8 cellular contexts compared by ENCODE assay signal in the genomic region with DNA sequence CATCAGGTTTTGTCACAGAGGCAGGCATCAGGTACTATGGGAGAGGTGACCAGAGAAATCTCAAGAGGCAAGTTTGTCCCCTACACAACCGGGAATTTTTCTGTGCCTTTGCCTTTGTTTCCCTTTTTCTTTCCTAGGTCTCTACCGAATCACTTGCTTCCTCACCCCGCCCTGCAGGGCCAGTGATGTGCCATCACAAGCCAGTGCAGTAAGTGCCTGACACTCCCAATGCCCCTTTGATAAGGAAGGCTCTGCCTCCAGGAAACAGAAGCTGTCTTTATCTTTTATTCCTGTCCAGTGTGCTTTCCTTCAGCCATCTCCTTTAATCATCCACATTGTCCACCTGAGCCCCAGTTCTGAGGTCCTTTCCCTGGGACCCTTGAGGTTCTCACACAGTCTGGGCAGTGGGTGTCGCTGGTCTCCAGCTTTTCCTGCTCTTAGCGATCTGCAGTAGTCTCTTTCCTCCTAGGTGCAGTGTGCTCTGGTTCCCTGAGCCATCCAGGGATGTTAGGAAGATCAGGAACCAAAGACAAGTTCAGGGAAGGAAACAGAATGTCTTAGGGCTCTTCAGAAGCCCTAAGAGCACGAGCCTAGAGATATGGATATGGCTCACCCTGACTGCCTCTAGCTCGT. TPM values are rescaled to one million over a fixed set of nuclear protein-coding genes. Genes with fewer than 3 reads are reported as not detected.
DNase-seq lines count a peak whose midpoint lies in the region; ATAC-seq, FAIRE-seq and TF ChIP-seq lines count a peak whose summit lies in the region.

No MANE protein-coding gene starts in this region.

- H3K4me1 ChIP-seq in Panc1 (ENCODE audit: control insufficient read depth, insufficient read depth, low read length) (no peaks in the 10 kb centered on the region), esophagus squamous epithelium (peaks cover 3 to 32% (median 6%) of the 10 kb centered on the region in 3 donors), parathyroid adenoma (no peaks in the 10 kb centered on the region)

- H3K9ac ChIP-seq in parathyroid adenoma, result no peak overlapping the region

- in situ Hi-C loops in ACHN (cut with HindIII; ENCODE audit: low pct_ligation_motif_present, low pct_unique_long_range_greater_than_20kb, low sequenced_read_pairs), result no loop called here
- in situ Hi-C loops in Panc1 (cut with HindIII; ENCODE audit: low pct_unique_long_range_greater_than_20kb, low sequenced_read_pairs), result no loop called here

- TF ChIP-seq POLR2A in esophagus squamous epithelium (IDR thresholded peaks at IDR 0.05), result no peak
- TF ChIP-seq POLR2A in GM12892 (IDR thresholded peaks at IDR 0.05; ENCODE audit: low read depth, low read length), result no peak

- H3K4me3 ChIP-seq in Panc1 (ENCODE audit: low read depth in 2 of 2, low read length in 2 of 2) (no peak overlapping the region), esophagus squamous epithelium (no peak overlapping the region), parathyroid adenoma (ENCODE audit: low read depth, low read length) (no peak overlapping the region)

- CTCF ChIA-PET in Panc1 (lab: Charles Lee), result interaction anchor here (1.5 kb wide), 1 partner anchor 169 kb away, joined by 7 read pairs; no protein-coding TSS in a partner anchor

- POLR2A ChIA-PET in Panc1 (lab: Charles Lee), result no interaction called here

- no peak overlapping the region for H2AFZ ChIP-seq in parathyroid adenoma

- ATAC-seq in Panc1 (peak; percentile 93), GM19455 (IDR thresholded peaks at IDR 0.05; ENCODE audit: unreplicated experiment) (no peak)

- H3K79me2 ChIP-seq in parathyroid adenoma, result no peaks in the 10 kb centered on the region

- TF ChIP-seq CTCF in GM12873 (IDR thresholded peaks at IDR 0.05; ENCODE audit: insufficient read depth, low read depth, low read length, missing control alignments) (peak; percentile 45), Panc1 (IDR thresholded peaks at IDR 0.05) (peak; percentile 68), esophagus squamous epithelium (IDR thresholded peaks at IDR 0.05) (peak in 5 of 6 experiments; percentile 23 to 47 (median 43)), parathyroid adenoma (IDR thresholded peaks at IDR 0.05) (peak; percentile 38)

- BruUV-seq in Panc1 (replicated peaks; lab: Mats Ljungman, UMichigan), result no TSS peak

- H3K27ac ChIP-seq in Panc1 (ENCODE audit: low read length), result no peak overlapping the region
- H3K27ac ChIP-seq in esophagus squamous epithelium, result no peak overlapping the region
- H3K27ac ChIP-seq in parathyroid adenoma, result no peak overlapping the region

- FAIRE-seq in GM19239 (lab: Jason Lieb, UNC) (no peak), GM12892 (lab: Jason Lieb, UNC) (no peak)

- H3K36me3 ChIP-seq in Panc1 (ENCODE audit: control insufficient read depth, insufficient read depth, low read length) (no peaks in the 10 kb centered on the region), esophagus squamous epithelium (no peaks in the 10 kb centered on the region), parathyroid adenoma (ENCODE audit: control insufficient read depth, insufficient read depth, low read length) (no peaks in the 10 kb centered on the region)

- 42 to 48% methylated on average over 7 of the region's 7 CpGs for WGBS in esophagus squamous epithelium, 2 donors

- no peaks in the 10 kb centered on the region for H3K9me3 ChIP-seq in Panc1 (ENCODE audit: control insufficient read depth, insufficient read depth, low read depth, low read length)
- H3K9me3 ChIP-seq in esophagus squamous epithelium, result no peaks in the 10 kb centered on the region
- H3K9me3 ChIP-seq in parathyroid adenoma (ENCODE audit: control insufficient read depth, low read length), result no peaks in the 10 kb centered on the region

- DNase-seq in ACHN, result peak; percentile 38
- no peak for DNase-seq in Panc1 (ENCODE audit: low read depth, low spot score)
- DNase-seq in esophagus squamous epithelium (lab: John Stamatoyannopoulos, UW), result no peak
- no peak for DNase-seq in GM19239 (ENCODE audit: insufficient read length, low spot score)
- DNase-seq in GM12892 (ENCODE audit: insufficient read length), result no peak

- no peak overlapping the region for H3K4me2 ChIP-seq in parathyroid adenoma (ENCODE audit: low read length)

- intact Hi-C loops in Panc1 (cut with micrococcal nuclease; ENCODE audit: unreplicated experiment), result loop anchor here (5.0 kb wide), 1 partner anchor 168 kb away; no protein-coding TSS in a partner anchor
- intact Hi-C loops in esophagus squamous epithelium (cut with DNase I), result loop anchor here (5.0 kb wide), 1 partner anchor 168 kb away; no protein-coding TSS in a partner anchor

- H3K27me3 ChIP-seq in Panc1 (ENCODE audit: control insufficient read depth, insufficient read depth, low read length) (no peaks in the 10 kb centered on the region), esophagus squamous epithelium (peaks cover 0 to 22% (median 0%) of the 10 kb centered on the region in 4 donors), parathyroid adenoma (ENCODE audit: control insufficient read depth, insufficient read depth, low read length) (no peaks in the 10 kb centered on the region)

RNA-seq across cellular contexts. Expression of gene GJA5, which starts 36.6 kb away (rescaled TPM):
- total RNA-seq in Panc1 (2021; ENCODE audit: unreplicated experiment) (not detected), esophagus squamous epithelium (1 to 10 TPM in 2 of 4 donors, under 1 TPM in 2; 0.38 to 5.7 (median 3.2) TPM)
- not detected for polyA plus RNA-seq in Panc1 (2012; ENCODE audit: insufficient read length)
- polyA plus RNA-seq in GM12892 (2012; ENCODE audit: missing spikeins), result not detected

RNA-seq across cellular contexts. Expression of gene ACP6, which starts 53.5 kb away (rescaled TPM):
- total RNA-seq in Panc1 (2021; ENCODE audit: unreplicated experiment) (12.0 TPM), esophagus squamous epithelium (10 to 100 TPM in 2 of 4 donors, 1 to 10 TPM in 2; 3.5 to 12.4 (median 8.4) TPM)
- 12.3 TPM for polyA plus RNA-seq in Panc1 (2012; ENCODE audit: insufficient read length)
- polyA plus RNA-seq in GM12892 (2012; ENCODE audit: missing spikeins), result 14.9 TPM
